14 cellular contexts compared by ENCODE assay signal in the genomic region with DNA sequence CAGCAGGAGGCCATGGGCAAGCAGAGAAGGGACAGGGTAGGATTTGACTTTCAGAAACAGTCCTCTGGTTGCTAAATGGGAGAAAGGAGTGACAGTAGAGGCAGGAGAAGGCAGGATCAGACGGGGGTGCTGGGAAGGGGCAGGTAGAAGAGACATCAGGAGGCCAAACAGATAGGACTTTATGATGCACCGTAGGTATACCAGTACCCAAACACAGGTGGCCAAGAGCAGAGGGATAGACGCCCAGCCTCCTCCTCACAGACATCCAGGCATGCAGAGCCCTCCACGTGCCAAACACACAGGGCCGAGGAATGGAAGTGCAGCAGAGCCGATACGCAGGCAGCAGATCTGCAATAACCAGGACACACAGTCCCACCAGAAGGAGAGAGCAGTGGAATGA. TPM values are rescaled to one million over a fixed set of nuclear protein-coding genes. Genes with fewer than 3 reads are reported as not detected.
DNase-seq lines count a peak whose midpoint lies in the region; FAIRE-seq and TF ChIP-seq lines count a peak whose summit lies in the region.
"Had no signal": no experiment of that assay in that cellular context is flagged by ENCODE, and none has a peak within 500 bp of the region (broad histone marks: within the 10 kb centered on the region; RNA-seq: fewer than 3 reads in every experiment).

No MANE protein-coding gene starts in this region.

- no peak overlapping the region for H3K23ac ChIP-seq in mesenchymal stem cell (ENCODE audit: low read length in 2 of 2)

- TF ChIP-seq POLR2A in GM12892 (IDR thresholded peaks at IDR 0.05; ENCODE audit: low read depth, low read length): no peak
- no peak for TF ChIP-seq POLR2A in breast epithelium (IDR thresholded peaks at IDR 0.05)

- no peak overlapping the region for H2BK5ac ChIP-seq in mesenchymal stem cell (ENCODE audit: low read depth, low read length, poor library complexity, severe bottlenecking)

- H3K4me3 ChIP-seq in breast epithelium (no peak overlapping the region), mesenchymal stem cell (ENCODE audit: insufficient read depth in 1 of 2, low read depth in 1 of 2, low read length in 2 of 2) (no peak overlapping the region), skeletal muscle tissue (ENCODE audit: low read length in 3 of 3) (no peak overlapping the region)

- H4K8ac ChIP-seq in mesenchymal stem cell (ENCODE audit: low read length): peak overlapping the region; percentile 12

- H4K91ac ChIP-seq in mesenchymal stem cell (ENCODE audit: low read length): peak overlapping the region; percentile 73

- H3K36me3 ChIP-seq in breast epithelium (no peaks in the 10 kb centered on the region), mesenchymal stem cell (ENCODE audit: control insufficient read depth in 1 of 2, insufficient read depth in 2 of 2, low read depth in 1 of 2, low read length in 2 of 2) (peaks cover 19 to 21% of the 10 kb centered on the region in 2 experiments), skeletal muscle tissue (ENCODE audit: control insufficient read depth in 3 of 3, insufficient read depth in 3 of 3, low read length in 3 of 3) (no peaks in the 10 kb centered on the region)
- H3K36me3 ChIP-seq: adrenal gland had no signal

- H3K79me1 ChIP-seq in mesenchymal stem cell (replicated peaks; ENCODE audit: low read length, poor library complexity, severe bottlenecking): no peaks in the 10 kb centered on the region

- DNase-seq in GM12892 (ENCODE audit: insufficient read length) (no peak), breast epithelium (ENCODE audit: low spot score in 2 of 2) (no peak), mesenchymal stem cell (no peak), DMS 273 (lab: John Stamatoyannopoulos, UW; ENCODE audit: unreplicated experiment) (no peak), GF-D8 (lab: John Stamatoyannopoulos, UW) (no peak), mesenteric fat pad (ENCODE audit: low spot score) (no peak), epidermal melanocyte (ENCODE audit: insufficient read length, low spot score) (no peak)
- DNase-seq: activated CD8-positive, alpha-beta T cell treated with anti-CD3 and anti-CD28 coated beads for 36 hours; adrenal gland; COR-L47; dermis blood vessel endothelial cell; midbrain; NCI-H1092 had no signal

- WGBS in mesenchymal stem cell: 79% methylated on average over 7 of the region's 7 CpGs

- no peak overlapping the region for H3K4me2 ChIP-seq in mesenchymal stem cell (ENCODE audit: low read length, poor library complexity, severe bottlenecking)

- peak overlapping the region; percentile 98 for H3K9ac ChIP-seq in mesenchymal stem cell (ENCODE audit: low read length)
- H3K9ac ChIP-seq in skeletal muscle tissue (ENCODE audit: low read depth in 1 of 3, low read length in 3 of 3): peak overlapping the region in 1 of 3 donors; percentile 8

- intact Hi-C loops in breast epithelium (cut with DNase I; ENCODE audit: low total_unique reads): loop anchor here (1.0 kb wide), 1 partner anchor 39 kb away; no protein-coding TSS in a partner anchor

- H2AFZ ChIP-seq in mesenchymal stem cell (ENCODE audit: low read depth, low read length): no peak overlapping the region

- peak overlapping the region; percentile 35 to 65 for H3K4ac ChIP-seq in mesenchymal stem cell (ENCODE audit: low read depth in 1 of 2, low read length in 2 of 2)

- H3K14ac ChIP-seq in mesenchymal stem cell (ENCODE audit: low read length in 2 of 2): no peak overlapping the region

- TF ChIP-seq CTCF in breast epithelium (IDR thresholded peaks at IDR 0.05): no peak

- no peak overlapping the region for H2BK120ac ChIP-seq in mesenchymal stem cell (ENCODE audit: low read depth, low read length)

- H3K4me1 ChIP-seq in breast epithelium: peaks cover 0 to 3% of the 10 kb centered on the region in 2 donors
- peaks cover 26% of the 10 kb centered on the region for H3K4me1 ChIP-seq in mesenchymal stem cell (ENCODE audit: control insufficient read depth, insufficient read depth, low read depth, low read length)
- H3K4me1 ChIP-seq in skeletal muscle tissue (ENCODE audit: control insufficient read depth in 3 of 3, insufficient read depth in 3 of 3, low read length in 3 of 3): peaks cover 3 to 8% (median 8%) of the 10 kb centered on the region in 3 donors

- H3K9me3 ChIP-seq in breast epithelium (no peaks in the 10 kb centered on the region), mesenchymal stem cell (ENCODE audit: control insufficient read depth, low read length) (no peaks in the 10 kb centered on the region), skeletal muscle tissue (ENCODE audit: control insufficient read depth in 3 of 3, low read length in 3 of 3) (no peaks in the 10 kb centered on the region)
- H3K9me3 ChIP-seq: adrenal gland had no signal

- H3K27me3 ChIP-seq in breast epithelium (no peaks in the 10 kb centered on the region), mesenchymal stem cell (ENCODE audit: control insufficient read depth in 1 of 2, insufficient read depth in 1 of 2, low read length in 2 of 2) (no peaks in the 10 kb centered on the region), skeletal muscle tissue (ENCODE audit: control insufficient read depth in 3 of 3, insufficient read depth in 3 of 3, low read length in 3 of 3) (peaks cover 24 to 27% (median 24%) of the 10 kb centered on the region in 3 donors)
- H3K27me3 ChIP-seq: adrenal gland had no signal

- no peak overlapping the region for H2AK5ac ChIP-seq in mesenchymal stem cell (ENCODE audit: low read length, severe bottlenecking)

- peak overlapping the region; percentile 85 to 98 for H3K27ac ChIP-seq in breast epithelium
- no peak overlapping the region for H3K27ac ChIP-seq in mesenchymal stem cell (ENCODE audit: low read length, poor library complexity, severe bottlenecking)
- H3K27ac ChIP-seq in skeletal muscle tissue (ENCODE audit: low read depth, low read length): peak overlapping the region; percentile 85

- H2BK15ac ChIP-seq in mesenchymal stem cell (ENCODE audit: low read depth, poor library complexity, severe bottlenecking): no peak overlapping the region

- peak; percentile 24 for FAIRE-seq in GM12892 (lab: Jason Lieb, UNC)

- H3K18ac ChIP-seq in mesenchymal stem cell (ENCODE audit: low read depth in 1 of 2, low read length in 2 of 2): peak overlapping the region in 1 of 2 experiments; percentile 5

- H2BK12ac ChIP-seq in mesenchymal stem cell (ENCODE audit: low read length in 2 of 2): peak overlapping the region; percentile 16 to 44

RNA-seq across cellular contexts. Expression of gene AXL, which starts 1.3 kb away (rescaled TPM):
- not detected for polyA plus RNA-seq in GM12892 (2012; ENCODE audit: missing spikeins)
- 10 to 100 TPM; 29.0 to 89.8 (median 36.4) TPM for total RNA-seq in breast epithelium
- polyA plus RNA-seq in mesenchymal stem cell (2013, experiment 1 of 2): 91.5 TPM
- 89.9 TPM for polyA plus RNA-seq in mesenchymal stem cell (2013, experiment 2 of 2)
- total RNA-seq in skeletal muscle tissue: 35.0 TPM
- 61.1 TPM for total RNA-seq in mesenteric fat pad

RNA-seq across cellular contexts. Expression of gene CYP2S1, which starts 24.7 kb away (rescaled TPM):
- not detected for polyA plus RNA-seq in GM12892 (2012; ENCODE audit: missing spikeins)
- total RNA-seq in breast epithelium: 1 to 10 TPM in 2 of 3 donors, under 1 TPM in 1; 0.80 to 2.0 (median 2.0) TPM
- polyA plus RNA-seq in mesenchymal stem cell (2013, experiment 1 of 2): 19.0 TPM
- polyA plus RNA-seq in mesenchymal stem cell (2013, experiment 2 of 2): 18.5 TPM
- 1.6 TPM for total RNA-seq in skeletal muscle tissue
- 2.2 TPM for total RNA-seq in mesenteric fat pad
- total RNA-seq: activated CD8-positive, alpha-beta T cell treated with anti-CD3 and anti-CD28 coated beads for 36 hours had no signal

RNA-seq across cellular contexts. Expression of gene HNRNPUL1, which starts 46.4 kb away (rescaled TPM):
- 128 TPM for polyA plus RNA-seq in GM12892 (2012; ENCODE audit: missing spikeins)
- total RNA-seq in breast epithelium: 100 to 1,000 TPM; 116 to 146 (median 125) TPM
- 178 TPM for polyA plus RNA-seq in mesenchymal stem cell (2013, experiment 1 of 2)
- 179 TPM for polyA plus RNA-seq in mesenchymal stem cell (2013, experiment 2 of 2)
- total RNA-seq in skeletal muscle tissue: 68.4 TPM
- 143 TPM for total RNA-seq in mesenteric fat pad
